20 cellular contexts compared by ENCODE assay signal in genomic region chr7:82221152-82221674, GRCh38.
"Had no signal": no experiment of that assay in that cellular context is flagged by ENCODE, and none has a peak within 500 bp of the region (broad histone marks: within the 10 kb centered on the region; RNA-seq: fewer than 3 reads in every experiment).

No MANE protein-coding gene starts in this region.

- ATAC-seq: heart left ventricle; left lobe of liver; naive thymus-derived CD8-positive, alpha-beta T cell; right cardiac atrium; stimulated activated naive B cell treated with anti-CD40 and anti-IgM and Interleukin-4, amounts not matched to agents 10 μg/mL and 1 μg/mL and 100 μg/mL, for 72 hours; stimulated activated naive CD8-positive, alpha-beta T cell treated with anti-CD3 and anti-CD28 coated beads, Interleukin-15, amount 100 ng/mL, for 72 hours had no signal

- FAIRE-seq: frontal cortex, islet of Langerhans had no signal

- DNase-seq: colonic mucosa; dermis blood vessel endothelial cell; esophagus squamous epithelium; heart left ventricle; hippocampal formation; kidney glomerular epithelial cell; mammary epithelial cell; naive thymus-derived CD8-positive, alpha-beta T cell; right cardiac atrium; stimulated activated CD4-positive, alpha-beta T cell treated with anti-CD3 and anti-CD28 coated beads, Interleukin-2, amount 100 ng/mL, for 24 hours; stimulated activated CD4-positive, alpha-beta T cell treated with anti-CD3 and anti-CD28 coated beads, Interleukin-4, amount 100 ng/mL, for 4 hours; stimulated activated naive B cell treated with anti-CD40 and anti-IgM and Interleukin-4, amounts not matched to agents 10 μg/mL and 1 μg/mL and 100 μg/mL, for 72 hours; stimulated activated naive CD8-positive, alpha-beta T cell treated with anti-CD3 and anti-CD28 coated beads, Interleukin-15, amount 100 ng/mL, for 72 hours; substantia nigra; transverse colon had no signal

- H3K4me1 ChIP-seq: colonic mucosa, esophagus squamous epithelium, heart left ventricle, transverse colon had no signal

- H3K4me3 ChIP-seq: colonic mucosa, esophagus squamous epithelium, heart left ventricle, thoracic aorta, transverse colon had no signal

- H3K9me3 ChIP-seq: colonic mucosa, esophagus squamous epithelium, heart left ventricle, neutrophil, thoracic aorta, transverse colon had no signal

- H3K27me3 ChIP-seq: colonic mucosa, esophagus squamous epithelium, heart left ventricle, neutrophil, transverse colon had no signal

- H3K27ac ChIP-seq: colonic mucosa, esophagus squamous epithelium, heart left ventricle, neutrophil, thoracic aorta, transverse colon had no signal

- H3K36me3 ChIP-seq: colonic mucosa, esophagus squamous epithelium, heart left ventricle, neutrophil, thoracic aorta, transverse colon had no signal
